Comparison of ENCODE assay signal across 8 cellular contexts in the genomic region with DNA sequence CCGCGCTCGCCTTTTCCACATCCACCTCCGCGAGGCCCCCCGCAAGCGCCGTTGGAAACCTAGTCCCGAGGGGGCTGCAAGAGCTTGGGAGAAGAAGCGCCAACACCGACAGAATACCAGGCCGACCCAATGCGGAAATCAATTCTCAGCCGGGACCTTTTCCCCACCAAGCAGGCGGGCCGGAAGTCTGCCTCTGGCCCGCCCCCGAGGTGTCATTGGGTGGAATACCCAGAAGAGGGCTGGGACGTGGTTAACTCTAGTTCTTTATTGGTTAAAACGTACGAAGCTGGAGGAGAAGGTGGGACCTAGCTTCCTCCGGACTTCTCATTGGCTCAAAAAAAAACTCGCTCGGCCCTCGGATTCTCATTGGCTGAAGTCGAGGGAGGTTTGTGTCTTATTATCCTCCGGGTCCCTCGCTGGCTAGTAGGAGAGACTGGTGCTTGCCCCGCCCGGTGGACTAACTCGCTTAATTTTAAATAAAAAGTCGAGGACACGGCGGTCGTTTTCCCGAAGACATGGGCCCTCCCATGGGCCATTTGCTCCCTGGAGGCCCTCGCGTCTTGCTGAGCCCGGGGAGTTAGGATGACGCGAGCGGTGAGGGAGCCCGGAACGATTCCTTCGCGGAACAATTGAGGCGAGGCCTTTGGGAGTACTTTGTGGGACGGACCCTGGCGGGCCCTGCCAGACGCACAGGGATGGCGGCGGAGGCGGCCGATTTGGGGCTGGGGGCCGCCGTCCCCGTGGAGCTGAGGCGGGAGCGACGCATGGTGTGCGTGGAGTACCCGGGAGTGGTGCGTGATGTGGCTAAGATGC. TPM values are rescaled to one million over a fixed set of nuclear protein-coding genes. Genes with fewer than 3 reads are reported as not detected.
DNase-seq lines count a peak whose midpoint lies in the region; ATAC-seq and TF ChIP-seq lines count a peak whose summit lies in the region.

A gene with protein sequence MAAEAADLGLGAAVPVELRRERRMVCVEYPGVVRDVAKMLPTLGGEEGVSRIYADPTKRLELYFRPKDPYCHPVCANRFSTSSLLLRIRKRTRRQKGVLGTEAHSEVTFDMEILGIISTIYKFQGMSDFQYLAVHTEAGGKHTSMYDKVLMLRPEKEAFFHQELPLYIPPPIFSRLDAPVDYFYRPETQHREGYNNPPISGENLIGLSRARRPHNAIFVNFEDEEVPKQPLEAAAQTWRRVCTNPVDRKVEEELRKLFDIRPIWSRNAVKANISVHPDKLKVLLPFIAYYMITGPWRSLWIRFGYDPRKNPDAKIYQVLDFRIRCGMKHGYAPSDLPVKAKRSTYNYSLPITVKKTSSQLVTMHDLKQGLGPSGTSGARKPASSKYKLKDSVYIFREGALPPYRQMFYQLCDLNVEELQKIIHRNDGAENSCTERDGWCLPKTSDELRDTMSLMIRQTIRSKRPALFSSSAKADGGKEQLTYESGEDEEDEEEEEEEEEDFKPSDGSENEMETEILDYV (plus strand): TSS at position 681 of the 813 bp plus-strand sequence. CDS start 15 bp downstream, at position 696.

- peak within 1 kb of the TSS; percentile 53 to 98 (median 92) for H3K27ac ChIP-seq in dorsolateral prefrontal cortex
- H3K27ac ChIP-seq in liver (ENCODE audit: low read depth in 1 of 2, low read length in 2 of 2): peak within 1 kb of the TSS; percentile 91 to 92

- H3K4me3 ChIP-seq in dorsolateral prefrontal cortex (peak within 1 kb of the TSS; percentile 69 to 100 (median 93)), liver (ENCODE audit: low read depth in 1 of 3, low read length in 3 of 3) (peak within 1 kb of the TSS; percentile 78 to 99 (median 98))

- DNase-seq in CD1c-positive myeloid dendritic cell (ENCODE audit: extremely low spot score) (peak; percentile 99), NCI-H82 treated with DMSO at 0.1 percent for 48 hours (lab: John Stamatoyannopoulos, UW; ENCODE audit: unreplicated experiment) (peak; percentile 99), dorsolateral prefrontal cortex (peak; percentile 85 to 95 (median 94))
- DNase-seq in activated CD4-positive, alpha-beta memory T cell treated with anti-CD3 and anti-CD28 coated beads for 36 hours: peak; percentile 95
- peak; percentile 93 for DNase-seq in stimulated activated CD4-positive, alpha-beta T cell treated with anti-CD3 and anti-CD28 coated beads, Interleukin-4, amount 100 ng/mL, for 24 hours

- POLR2A ChIA-PET in activated CD4-positive, alpha-beta memory T cell treated with anti-CD3 and anti-CD28 coated beads for 36 hours (lab: Charles Lee): interaction anchor here (0.7 to 1.6 kb wide), 13 partner anchors 8 to 388 kb away, joined by 3 to 7 read pairs (median 4); a partner anchor contains a TSS

- H3K4me3 Mint-ChIP-seq in activated CD4-positive, alpha-beta memory T cell treated with anti-CD3 and anti-CD28 coated beads for 36 hours: peak within 1 kb of the TSS; percentile 99

- TF ChIP-seq CTCF in dorsolateral prefrontal cortex (IDR thresholded peaks at IDR 0.05 in 54 of 56, conservative IDR thresholded peaks at IDR 0.05 in 2 of 56; ENCODE audit: low read depth in 1 of 56, partially characterized antibody in 56 of 56) (peak in 36 of 56 donors; percentile 3 to 61 (median 24)), liver (IDR thresholded peaks at IDR 0.05; ENCODE audit: low read depth, low read length, missing input control) (peak; percentile 4)

- H3K27me3 ChIP-seq in dorsolateral prefrontal cortex (no peaks in the 10 kb centered on the region), liver (ENCODE audit: control insufficient read depth in 4 of 4, insufficient read depth in 4 of 4, low read length in 3 of 4) (no peaks in the 10 kb centered on the region)

- ATAC-seq in GM19438 (IDR thresholded peaks at IDR 0.05; ENCODE audit: low read depth, unreplicated experiment) (peak; percentile 92), HG03575 (IDR thresholded peaks at IDR 0.05; ENCODE audit: extremely low read depth, insufficient number of reproducible peaks, low FRiP score, unreplicated experiment) (peak; percentile 87)

- no peak for TF ChIP-seq RAD21 in liver (IDR thresholded peaks at IDR 0.05)

- intact Hi-C loops in activated CD4-positive, alpha-beta memory T cell treated with anti-CD3 and anti-CD28 coated beads for 36 hours (cut with micrococcal nuclease): loop anchor here (1.0 to 2.0 kb wide), 5 partner anchors 8 to 1134 kb away; a partner anchor contains a TSS
- intact Hi-C loops in dorsolateral prefrontal cortex (cut with DNase I): loop anchor here (5.0 to 10.0 kb wide), 3 partner anchors 117 to 307 kb away; a partner anchor contains a TSS

- H3K9me3 ChIP-seq in liver (ENCODE audit: control insufficient read depth in 4 of 4, low read length in 3 of 4): no peaks in the 10 kb centered on the region

- CTCF ChIA-PET in activated CD4-positive, alpha-beta memory T cell treated with anti-CD3 and anti-CD28 coated beads for 36 hours (lab: Charles Lee): interaction anchor here (0.9 to 5.7 kb wide), 7 partner anchors 8 to 150 kb away, joined by 3 to 57 read pairs (median 5); no protein-coding TSS in a partner anchor

- under 1% methylated on average over 63 of the region's 63 CpGs for WGBS in liver

- H3K9ac ChIP-seq in liver (ENCODE audit: low read depth in 1 of 2, low read length in 2 of 2): peak within 1 kb of the TSS; percentile 83 to 91

- H3K4me1 ChIP-seq in liver (ENCODE audit: control insufficient read depth in 4 of 4, insufficient read depth in 4 of 4, low read length in 3 of 4): peaks cover 0 to 29% (median 23%) of the 10 kb centered on the region in 4 donors

- H3K4me1 Mint-ChIP-seq in activated CD4-positive, alpha-beta memory T cell treated with anti-CD3 and anti-CD28 coated beads for 36 hours (ENCODE audit: low read depth): peaks cover 42% of the 10 kb centered on the region

- no peaks in the 10 kb centered on the region for H3K36me3 ChIP-seq in liver (ENCODE audit: control insufficient read depth in 4 of 4, insufficient read depth in 3 of 4, low read depth in 1 of 4, low read length in 3 of 4)

- H3K9me3 Mint-ChIP-seq in activated CD4-positive, alpha-beta memory T cell treated with anti-CD3 and anti-CD28 coated beads for 36 hours: no peaks in the 10 kb centered on the region

- H3K27me3 Mint-ChIP-seq in activated CD4-positive, alpha-beta memory T cell treated with anti-CD3 and anti-CD28 coated beads for 36 hours: no peaks in the 10 kb centered on the region

- peaks cover 6% of the 10 kb centered on the region for H3K36me3 Mint-ChIP-seq in activated CD4-positive, alpha-beta memory T cell treated with anti-CD3 and anti-CD28 coated beads for 36 hours

- H3K27ac Mint-ChIP-seq in activated CD4-positive, alpha-beta memory T cell treated with anti-CD3 and anti-CD28 coated beads for 36 hours: peak within 1 kb of the TSS; percentile 90

TF ChIP-seq in liver, 16 proteins besides CTCF, POLR2A, EP300 and RAD21:
- TF ChIP-seq, protein P1, sequence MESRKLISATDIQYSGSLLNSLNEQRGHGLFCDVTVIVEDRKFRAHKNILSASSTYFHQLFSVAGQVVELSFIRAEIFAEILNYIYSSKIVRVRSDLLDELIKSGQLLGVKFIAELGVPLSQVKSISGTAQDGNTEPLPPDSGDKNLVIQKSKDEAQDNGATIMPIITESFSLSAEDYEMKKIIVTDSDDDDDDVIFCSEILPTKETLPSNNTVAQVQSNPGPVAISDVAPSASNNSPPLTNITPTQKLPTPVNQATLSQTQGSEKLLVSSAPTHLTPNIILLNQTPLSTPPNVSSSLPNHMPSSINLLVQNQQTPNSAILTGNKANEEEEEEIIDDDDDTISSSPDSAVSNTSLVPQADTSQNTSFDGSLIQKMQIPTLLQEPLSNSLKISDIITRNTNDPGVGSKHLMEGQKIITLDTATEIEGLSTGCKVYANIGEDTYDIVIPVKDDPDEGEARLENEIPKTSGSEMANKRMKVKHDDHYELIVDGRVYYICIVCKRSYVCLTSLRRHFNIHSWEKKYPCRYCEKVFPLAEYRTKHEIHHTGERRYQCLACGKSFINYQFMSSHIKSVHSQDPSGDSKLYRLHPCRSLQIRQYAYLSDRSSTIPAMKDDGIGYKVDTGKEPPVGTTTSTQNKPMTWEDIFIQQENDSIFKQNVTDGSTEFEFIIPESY (IDR thresholded peaks at IDR 0.05): peak; percentile 61
- TF ChIP-seq YY1 (IDR thresholded peaks at IDR 0.05) (peak; percentile 95), NR2F2 (IDR thresholded peaks at IDR 0.05) (peak; percentile 6), FOXA2 (IDR thresholded peaks at IDR 0.05) (no peak), TAF1 (conservative IDR thresholded peaks at IDR 0.05) (peak; percentile 86), SP1 (IDR thresholded peaks at IDR 0.05) (peak; percentile 90), HNF4A (conservative IDR thresholded peaks at IDR 0.05) (no peak), RXRA (IDR thresholded peaks at IDR 0.05) (peak in 1 of 2 donors; percentile 18), GABPA (IDR thresholded peaks at IDR 0.05 in 1 of 2, conservative IDR thresholded peaks at IDR 0.05 in 1 of 2) (peak; percentile 76 to 90)
- TF ChIP-seq, protein P2, sequence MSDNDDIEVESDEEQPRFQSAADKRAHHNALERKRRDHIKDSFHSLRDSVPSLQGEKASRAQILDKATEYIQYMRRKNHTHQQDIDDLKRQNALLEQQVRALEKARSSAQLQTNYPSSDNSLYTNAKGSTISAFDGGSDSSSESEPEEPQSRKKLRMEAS (IDR thresholded peaks at IDR 0.05): peak; percentile 47
TF ChIP-seq in liver: peak in this region for 8.

RNA-seq across cellular contexts. Expression of the gene that starts here (rescaled TPM):
- total RNA-seq in activated CD4-positive, alpha-beta memory T cell treated with anti-CD3 and anti-CD28 coated beads for 36 hours: 10 to 100 TPM; 80.3 to 81.2 TPM
- total RNA-seq in dorsolateral prefrontal cortex (10 to 100 TPM; 37.5 to 98.9 (median 61.0) TPM), liver (10 to 100 TPM; 20.9 to 26.2 TPM)
- 10 to 100 TPM; 13.2 to 15.5 TPM for polyA plus RNA-seq in liver

Comparison
In these comparisons a context has a peak if more than half of its experiments do, and no peak if none do; other contexts are left out.
1. Peak in every context shown above with its lines: DNase-seq, ATAC-seq, H3K4me3 ChIP-seq and H3K27ac ChIP-seq.